In genomic region chr6:26543953-26544352, GRCh38 we compare ENCODE assay signal across 10 cellular contexts. TPM values are rescaled to one million over a fixed set of nuclear protein-coding genes. Genes with fewer than 3 reads are reported as not detected.
A peak's percentile ranks its signal among the peaks of the same experiment; 100 is the strongest.
DNase-seq lines count a peak whose midpoint lies in the region; ATAC-seq, FAIRE-seq and TF ChIP-seq lines count a peak whose summit lies in the region.
"Had no signal": no experiment of that assay in that cellular context is flagged by ENCODE, and none has a peak within 500 bp of the region (broad histone marks: within the 10 kb centered on the region; RNA-seq: fewer than 3 reads in every experiment).

No MANE protein-coding gene starts in this region.

- H3K27ac Mint-ChIP-seq in naive thymus-derived CD8-positive, alpha-beta T cell, result peak overlapping the region in 4 of 10 donors; percentile 1 to 75 (median 31)

- in situ Hi-C loops in KBM-7 (cut with MboI; ENCODE audit: low pct_unique_long_range_greater_than_20kb, low sequenced_read_pairs), result loop anchor here (25.0 kb wide), 1 partner anchor 207 kb away; no protein-coding TSS in a partner anchor
- in situ Hi-C loops in K562 (cut with MboI), result no loop called here

- H3K36me3 Mint-ChIP-seq in naive thymus-derived CD8-positive, alpha-beta T cell, result peaks cover 0 to 62% (median 2%) of the 10 kb centered on the region in 3 donors

- no peak overlapping the region for H3K4me3 Mint-ChIP-seq in naive thymus-derived CD8-positive, alpha-beta T cell

- H3K9me3 ChIP-seq in DOHH2 (ENCODE audit: control insufficient read depth, insufficient read depth, low read length) (no peaks in the 10 kb centered on the region), K562 (replicated peaks; ENCODE audit: control insufficient read depth, insufficient read depth, low read depth, low read length) (no peaks in the 10 kb centered on the region), vagina (no peaks in the 10 kb centered on the region), testis (no peaks in the 10 kb centered on the region)

- H3K9me2 ChIP-seq in DOHH2 (replicated peaks; ENCODE audit: control insufficient read depth, low read length), result no peaks in the 10 kb centered on the region

- H3K4me2 ChIP-seq in DOHH2 (ENCODE audit: low read length), result no peak overlapping the region
- H3K4me2 ChIP-seq in K562 (ENCODE audit: insufficient read depth, low read length), result no peak overlapping the region

- H3K4me1 ChIP-seq in DOHH2 (ENCODE audit: control insufficient read depth, low read length), result peaks cover 22% of the 10 kb centered on the region
- H3K4me1 ChIP-seq in K562 (replicated peaks in 1 of 2; ENCODE audit: control insufficient read depth in 2 of 2, insufficient read depth in 2 of 2, low read length in 2 of 2), result peaks cover 0 to 7% of the 10 kb centered on the region in 2 experiments; a peak in 3 of 5 replicates
- peaks cover 8% of the 10 kb centered on the region for H3K4me1 ChIP-seq in vagina
- peaks cover 14% of the 10 kb centered on the region for H3K4me1 ChIP-seq in testis

- no peak for TF ChIP-seq EP300 in K562 (IDR thresholded peaks at IDR 0.05; ENCODE audit: low read length)

- intact Hi-C loops in K562 (cut with micrococcal nuclease) (no loop called here), vagina (cut with DNase I) (no loop called here), testis (cut with DNase I; ENCODE audit: low total_unique reads) (no loop called here)

- H3K4me3 ChIP-seq in DOHH2 (ENCODE audit: low read length), result no peak overlapping the region
- no peak overlapping the region for H3K4me3 ChIP-seq in K562
- no peak overlapping the region for H3K4me3 ChIP-seq in vagina
- H3K4me3 ChIP-seq in testis, result no peak overlapping the region

- BruUV-seq in K562 (replicated peaks; lab: Mats Ljungman, UMichigan), result no TSS peak

- H3K9ac ChIP-seq in K562 (ENCODE audit: insufficient read depth in 1 of 2, low read depth in 2 of 2, low read length in 2 of 2), result no peak overlapping the region

- FAIRE-seq in K562 (lab: Jason Lieb, UNC), result peak; percentile 11

- TF ChIP-seq RAD21 in K562 (CRISPR knock-in tag; conservative IDR thresholded peaks at IDR 0.05 in 1 of 2, IDR thresholded peaks at IDR 0.05 in 1 of 2), result peak in 1 of 2 experiments; percentile 48; a peak in 3 of 4 replicates

- TF ChIP-seq CTCF in DOHH2 (IDR thresholded peaks at IDR 0.05; ENCODE audit: low read depth, low read length, poor library complexity, severe bottlenecking) (peak; percentile 34), K562 (IDR thresholded peaks at IDR 0.05 in 2 of 3, conservative IDR thresholded peaks at IDR 0.05 in 1 of 3; ENCODE audit: insufficient read depth in 2 of 3, low read depth in 1 of 3, low read length in 3 of 3) (peak in 2 of 3 experiments; percentile 56; a peak in 3 of 6 replicates), vagina (IDR thresholded peaks at IDR 0.05) (no peak), testis (IDR thresholded peaks at IDR 0.05) (peak in 1 of 3 experiments; percentile 19)

- no peak overlapping the region for H3K27ac ChIP-seq in DOHH2 (ENCODE audit: low read depth, low read length)
- no peak overlapping the region for H3K27ac ChIP-seq in K562 (ENCODE audit: extremely low read depth, low read depth, low read length)
- no peak overlapping the region for H3K27ac ChIP-seq in vagina
- H3K27ac ChIP-seq in testis, result no peak overlapping the region

- peaks cover 13 to 43% (median 42%) of the 10 kb centered on the region in 4 donors for H3K4me1 Mint-ChIP-seq in naive thymus-derived CD8-positive, alpha-beta T cell

- no peaks in the 10 kb centered on the region for H3K9me3 Mint-ChIP-seq in naive thymus-derived CD8-positive, alpha-beta T cell

- H3K36me3 ChIP-seq in DOHH2 (ENCODE audit: control insufficient read depth, low read length), result peaks cover 61% of the 10 kb centered on the region
- H3K36me3 ChIP-seq in K562 (ENCODE audit: control insufficient read depth, insufficient read depth, low read length), result peaks cover 59% of the 10 kb centered on the region
- H3K36me3 ChIP-seq in vagina, result peaks cover 0 to 27% of the 10 kb centered on the region in 2 donors
- no peaks in the 10 kb centered on the region for H3K36me3 ChIP-seq in testis (ENCODE audit: low read depth, missing control alignments)

- H3F3A ChIP-seq in DOHH2 (ENCODE audit: control insufficient read depth, insufficient read depth), result peaks cover 17% of the 10 kb centered on the region

- no peaks in the 10 kb centered on the region for H3K27me3 ChIP-seq in DOHH2 (ENCODE audit: control insufficient read depth, low read length)
- H3K27me3 ChIP-seq in K562 (ENCODE audit: control insufficient read depth in 2 of 2, insufficient read depth in 2 of 2, low read length in 2 of 2), result no peaks in the 10 kb centered on the region
- H3K27me3 ChIP-seq in vagina, result no peaks in the 10 kb centered on the region
- no peaks in the 10 kb centered on the region for H3K27me3 ChIP-seq in testis

- H3K27me3 Mint-ChIP-seq in naive thymus-derived CD8-positive, alpha-beta T cell, result no peaks in the 10 kb centered on the region

- H3K9me1 ChIP-seq in K562 (ENCODE audit: control insufficient read depth, insufficient read depth, low read length), result no peaks in the 10 kb centered on the region

- TF ChIP-seq POLR2A in K562 (conservative IDR thresholded peaks at IDR 0.05) (no peak), vagina (IDR thresholded peaks at IDR 0.05) (no peak), testis (IDR thresholded peaks at IDR 0.05) (no peak)

- no peak overlapping the region for H2AFZ ChIP-seq in K562 (ENCODE audit: low read depth, low read length)

- POLR2A ChIA-PET in K562 (lab: Yijun Ruan, JAX), result interaction anchor here (1.0 kb wide), 2 partner anchors 13 to 205 kb away, joined by 3 read pairs; no protein-coding TSS in a partner anchor
- POLR2A ChIA-PET in naive thymus-derived CD8-positive, alpha-beta T cell (lab: Charles Lee), result interaction anchor here (0.7 kb wide), 1 partner anchor 21 kb away, joined by 5 read pairs; no protein-coding TSS in a partner anchor

- H3K79me2 ChIP-seq in DOHH2 (ENCODE audit: control insufficient read depth, low read length) (peaks cover 50% of the 10 kb centered on the region), K562 (ENCODE audit: control insufficient read depth, insufficient read depth, low read length) (peaks cover 42% of the 10 kb centered on the region)

- H4K20me1 ChIP-seq in DOHH2 (ENCODE audit: control insufficient read depth, insufficient read depth, low read depth, low read length) (no peaks in the 10 kb centered on the region), K562 (replicated peaks; ENCODE audit: control insufficient read depth, insufficient read depth, low read length) (no peaks in the 10 kb centered on the region)

- ATAC-seq in K562 (peak; percentile 82), HG03565 (IDR thresholded peaks at IDR 0.05; ENCODE audit: unreplicated experiment) (no peak)
- peak; percentile 74 to 78 for ATAC-seq in naive thymus-derived CD8-positive, alpha-beta T cell

- peak; percentile 43 for DNase-seq in KBM-7
- peak in 2 of 4 experiments; percentile 39 to 47 for DNase-seq in K562 (ENCODE audit: extremely low read depth in 1 of 4, low spot score in 3 of 4)
- DNase-seq in naive thymus-derived CD8-positive, alpha-beta T cell, result peak in 1 of 10 donors; percentile 22
- no peak for DNase-seq in vagina (ENCODE audit: extremely low spot score in 2 of 2)
- no peak for DNase-seq in NCI-H187 (lab: John Stamatoyannopoulos, UW)
- no peak for DNase-seq in testis
- DNase-seq: hypothalamus had no signal

- CTCF ChIA-PET in K562 (lab: Yijun Ruan, JAX; ENCODE audit: low intra/inter-chr PET ratio), result no interaction called here

RNA-seq across cellular contexts. Expression of gene HMGN4, which starts 5.8 kb away (rescaled TPM):
- total RNA-seq in K562 (2011; cell fraction: chromatin; rRNA removed; ENCODE audit: low replicate concordance), result 23.4 and 44.5 TPM in 2 replicates
- total RNA-seq in K562 (2011; cell fraction: nucleolus; rRNA removed), result 13.5 and 15.3 TPM in 2 replicates
- 28.3 and 34.4 TPM in 2 replicates for total RNA-seq in K562 (2011; cell fraction: nucleoplasm; rRNA removed)
- 71.8 and 87.5 TPM in 2 replicates for total RNA-seq in K562 (2014; rRNA removed)
- total RNA-seq in K562 (2014; rRNA removed; fragmentation: Illumina TruSeq; extraction: Trizol), result 134 and 145 TPM in 2 replicates
- total RNA-seq in K562 (2015; rRNA removed; fragmentation: Illumina TruSeq; extraction: Trizol), result 100 and 102 TPM in 2 replicates
- 78.8 and 79.9 TPM in 2 replicates for total RNA-seq in K562 (2021)
- 95.4 and 111 TPM in 2 replicates for polyA plus RNA-seq in K562 (2011; rRNA removed)
- polyA plus RNA-seq in K562 (2011; cell fraction: cytosol; rRNA removed), result 35.3 and 57.4 TPM in 2 replicates
- polyA plus RNA-seq in K562 (2011; cell fraction: nucleus; rRNA removed), result 24.5 and 38.9 TPM in 2 replicates
- 65.4 and 94.0 TPM in 2 replicates for polyA plus RNA-seq in K562 (2012)
- polyA plus RNA-seq in K562 (2014; fragmentation: Illumina TruSeq; extraction: Trizol), result 97.0 and 104 TPM in 2 replicates
- polyA plus RNA-seq in K562 (2014; fragmentation: Nextera tagmentation; extraction: Ambion mirVana), result 10 to 100 TPM; 35.4 to 41.1 TPM
- 92.2 and 94.1 TPM in 2 replicates for polyA plus RNA-seq in K562 (2014; rRNA removed)
- 76.2 and 81.4 TPM in 2 replicates for polyA minus RNA-seq in K562 (2011; rRNA and poly(A)+ RNA removed)
- 32.2 and 35.4 TPM in 2 replicates for polyA minus RNA-seq in K562 (2011; cell fraction: cytosol; rRNA and poly(A)+ RNA removed)
- polyA minus RNA-seq in K562 (2011; cell fraction: nucleus; rRNA and poly(A)+ RNA removed), result 8.2 and 16.9 TPM in 2 replicates
- 10 to 100 TPM; 73.3 to 77.5 TPM for total RNA-seq in naive thymus-derived CD8-positive, alpha-beta T cell
- 100 to 1,000 TPM; 110 to 183 (median 151) TPM for polyA plus RNA-seq in naive thymus-derived CD8-positive, alpha-beta T cell
- total RNA-seq in vagina, result 58.4 TPM
- total RNA-seq in testis, result 10 to 100 TPM; 69.4 to 74.8 TPM
- polyA plus RNA-seq in testis (ENCODE audit: insufficient read depth, low read depth, low replicate concordance), result 72.2 TPM

RNA-seq across cellular contexts. Expression of gene BTN1A1, which starts 43.9 kb away (rescaled TPM):
- total RNA-seq in K562 (2011; cell fraction: chromatin; rRNA removed; ENCODE audit: low replicate concordance), result not detected in 2 replicates
- total RNA-seq in K562 (2011; cell fraction: nucleolus; rRNA removed), result not detected in 2 replicates
- not detected in 2 replicates for total RNA-seq in K562 (2011; cell fraction: nucleoplasm; rRNA removed)
- total RNA-seq in K562 (2014; rRNA removed), result 0.09 TPM in 1 of 2 replicates, not detected in the other
- 0.15 TPM in 1 of 2 replicates, not detected in the other for total RNA-seq in K562 (2014; rRNA removed; fragmentation: Illumina TruSeq; extraction: Trizol)
- total RNA-seq in K562 (2015; rRNA removed; fragmentation: Illumina TruSeq; extraction: Trizol), result not detected in 2 replicates
- total RNA-seq in K562 (2021), result 0.09 TPM in 1 of 2 replicates, not detected in the other
- 0.04 TPM in 2 replicates for polyA plus RNA-seq in K562 (2011; rRNA removed)
- 0.01 TPM in 1 of 2 replicates, not detected in the other for polyA plus RNA-seq in K562 (2011; cell fraction: cytosol; rRNA removed)
- polyA plus RNA-seq in K562 (2011; cell fraction: nucleus; rRNA removed), result not detected in 2 replicates
- polyA plus RNA-seq in K562 (2012), result 0.04 and 0.05 TPM in 2 replicates
- 0.06 TPM in 1 of 2 replicates, not detected in the other for polyA plus RNA-seq in K562 (2014; fragmentation: Illumina TruSeq; extraction: Trizol)
- under 1 TPM in 1 of 2 experiments, not detected in 1; 0.01 TPM for polyA plus RNA-seq in K562 (2014; fragmentation: Nextera tagmentation; extraction: Ambion mirVana)
- polyA plus RNA-seq in K562 (2014; rRNA removed), result not detected in 2 replicates
- not detected in 2 replicates for polyA minus RNA-seq in K562 (2011; rRNA and poly(A)+ RNA removed)
- polyA minus RNA-seq in K562 (2011; cell fraction: cytosol; rRNA and poly(A)+ RNA removed), result not detected in 2 replicates
- polyA minus RNA-seq in K562 (2011; cell fraction: nucleus; rRNA and poly(A)+ RNA removed), result not detected in 2 replicates
- not detected for total RNA-seq in naive thymus-derived CD8-positive, alpha-beta T cell
- polyA plus RNA-seq in naive thymus-derived CD8-positive, alpha-beta T cell, result not detected
- not detected for total RNA-seq in vagina
- under 1 TPM; 0.31 TPM for total RNA-seq in testis
- polyA plus RNA-seq in testis (ENCODE audit: insufficient read depth, low read depth, low replicate concordance), result 0.30 TPM
- total RNA-seq: T-helper 1 cell treated with Interleukin-12 subunit alpha and Interleukin-12 subunit beta and Interleukin-4 antibody, amounts not matched to agents 30 ng/mL and 1 ng/mL, for 36 hours had no signal

RNA-seq across cellular contexts. Expression of gene ABT1, which starts 52.8 kb away (rescaled TPM):
- total RNA-seq in K562 (2011; cell fraction: chromatin; rRNA removed; ENCODE audit: low replicate concordance), result 19.4 and 24.4 TPM in 2 replicates
- 28.8 and 31.2 TPM in 2 replicates for total RNA-seq in K562 (2011; cell fraction: nucleolus; rRNA removed)
- total RNA-seq in K562 (2011; cell fraction: nucleoplasm; rRNA removed), result 29.9 and 34.0 TPM in 2 replicates
- total RNA-seq in K562 (2014; rRNA removed) (52.7 and 60.6 TPM in 2 replicates), K562 (2014; rRNA removed; fragmentation: Illumina TruSeq; extraction: Trizol) (19.9 and 21.5 TPM in 2 replicates), K562 (2015; rRNA removed; fragmentation: Illumina TruSeq; extraction: Trizol) (37.9 and 40.7 TPM in 2 replicates), K562 (2021) (45.4 and 47.8 TPM in 2 replicates), vagina (24.8 TPM), testis (10 to 100 TPM; 18.9 to 23.6 TPM)
- polyA plus RNA-seq in K562 (2011; rRNA removed) (45.9 and 47.2 TPM in 2 replicates), K562 (2014; fragmentation: Illumina TruSeq; extraction: Trizol) (29.6 and 40.5 TPM in 2 replicates), K562 (2014; fragmentation: Nextera tagmentation; extraction: Ambion mirVana) (10 to 100 TPM in 1 of 2 experiments, 1 to 10 TPM in 1; 8.8 to 25.2 TPM), K562 (2014; rRNA removed) (51.1 and 59.4 TPM in 2 replicates), testis (ENCODE audit: insufficient read depth, low read depth, low replicate concordance) (17.0 TPM)
- polyA plus RNA-seq in K562 (2011; cell fraction: cytosol; rRNA removed), result 54.9 and 75.5 TPM in 2 replicates
- 31.7 and 32.1 TPM in 2 replicates for polyA plus RNA-seq in K562 (2011; cell fraction: nucleus; rRNA removed)
- polyA plus RNA-seq in K562 (2012), result 28.3 and 30.1 TPM in 2 replicates
- polyA minus RNA-seq in K562 (2011; rRNA and poly(A)+ RNA removed), result 19.4 and 21.4 TPM in 2 replicates
- polyA minus RNA-seq in K562 (2011; cell fraction: cytosol; rRNA and poly(A)+ RNA removed), result 17.9 and 18.6 TPM in 2 replicates
- polyA minus RNA-seq in K562 (2011; cell fraction: nucleus; rRNA and poly(A)+ RNA removed), result 26.0 and 42.1 TPM in 2 replicates
- total RNA-seq in naive thymus-derived CD8-positive, alpha-beta T cell, result 10 to 100 TPM; 41.8 to 43.1 TPM
- 10 to 100 TPM; 36.7 to 43.6 (median 39.9) TPM for polyA plus RNA-seq in naive thymus-derived CD8-positive, alpha-beta T cell

Comparison
In these comparisons a context has a peak if more than half of its experiments do, and no peak if none do; other contexts are left out.
1. CTCF ChIP-seq: peak in DOHH2 (single experiment) and K562 (2 of 3); none in vagina (0 of 3).